Comparison of ENCODE assay signal across 8 cellular contexts in genomic region chr18:54671291-54671881, GRCh38.
A peak's percentile ranks its signal among the peaks of the same experiment; 100 is the strongest.
DNase-seq lines count a peak whose midpoint lies in the region; ATAC-seq and TF ChIP-seq lines count a peak whose summit lies in the region.

No MANE protein-coding gene starts in this region.

- H3K27me3 ChIP-seq in brain microvascular endothelial cell (replicated peaks) = no peaks in the 10 kb centered on the region

- H3K27ac ChIP-seq in brain microvascular endothelial cell = no peak overlapping the region

- peak; percentile 14 for TF ChIP-seq CTCF in brain microvascular endothelial cell (IDR thresholded peaks at IDR 0.05; ENCODE audit: low read depth, low read length, missing control alignments)

- no peak overlapping the region for H3K4me3 ChIP-seq in brain microvascular endothelial cell (ENCODE audit: low read depth, low read length)

- in situ Hi-C loops in brain microvascular endothelial cell (cut with HindIII; ENCODE audit: low pct_ligation_motif_present, low sequenced_read_pairs) = no loop called here

- no peaks in the 10 kb centered on the region for H3K36me3 ChIP-seq in brain microvascular endothelial cell (replicated peaks)

- DNase-seq in NOMO-1 (lab: John Stamatoyannopoulos, UW; ENCODE audit: unreplicated experiment in 2 of 2) (peak; percentile 9 to 24), NOMO-1 treated with dmso at 0.1 percent for 144 hours (lab: John Stamatoyannopoulos, UW; ENCODE audit: unreplicated experiment) (no peak), NCI-H128 (lab: John Stamatoyannopoulos, UW; ENCODE audit: unreplicated experiment) (peak; percentile 21), brain microvascular endothelial cell (peak; percentile 36), lung microvascular endothelial cell (ENCODE audit: low read depth in 2 of 2) (peak; percentile 48 to 50)

- ATAC-seq in GM19467 (IDR thresholded peaks at IDR 0.05; ENCODE audit: unreplicated experiment) (no peak), HG03571 (IDR thresholded peaks at IDR 0.05; ENCODE audit: unreplicated experiment) (no peak), HG03025 (IDR thresholded peaks at IDR 0.05; ENCODE audit: low FRiP score, unreplicated experiment) (no peak)
